ENCODE assay signal across 1 cellular context in the genomic region with DNA sequence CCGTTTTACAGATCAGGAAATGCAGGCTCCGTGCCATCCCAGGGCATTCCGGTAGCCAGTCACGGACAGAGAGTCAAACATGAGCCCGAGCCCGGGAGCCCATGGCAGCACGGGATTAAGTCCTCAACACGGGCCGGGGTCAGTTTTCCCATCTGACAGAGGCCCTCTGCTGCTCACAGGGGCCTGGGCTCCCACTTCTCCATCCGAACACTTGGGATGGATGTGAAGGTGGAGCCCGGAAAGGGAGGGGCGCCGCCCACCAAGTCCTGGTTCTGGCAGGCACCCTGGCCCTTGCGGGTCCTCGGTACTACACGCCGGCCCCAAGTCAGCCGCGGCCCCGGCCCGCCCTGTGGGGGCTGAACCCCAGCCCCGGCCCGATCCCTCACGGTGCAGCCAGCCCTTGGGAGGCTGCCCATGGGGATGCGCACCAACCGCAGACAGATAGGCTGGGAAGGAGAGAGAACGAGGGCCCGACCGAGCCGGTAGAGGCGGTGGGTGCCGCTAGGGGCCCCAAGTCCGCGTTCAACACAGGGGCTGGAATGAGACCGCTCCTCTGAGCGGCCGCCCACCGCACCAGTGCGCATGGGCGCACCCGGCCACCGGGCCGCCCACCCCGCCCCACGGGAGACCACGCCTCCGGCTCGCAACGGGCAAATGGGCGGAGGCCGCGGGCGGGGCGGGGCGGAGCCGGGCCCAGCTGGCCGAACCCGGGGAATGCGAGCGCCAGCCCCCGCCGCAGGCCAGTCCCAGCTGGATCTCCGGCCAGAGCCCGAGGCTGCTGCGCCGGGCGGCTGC.
TF ChIP-seq lines count a peak whose summit lies in the region.

Gene CAPN5 (plus strand): TSS at position 743 of the 795 bp plus-strand sequence. CDS start 17,916 bp downstream, outside the sequence.

TF ChIP-seq in HepG2, 621 proteins besides CTCF, POLR2A, EP300 and RAD21 (continued from another document and continues in another):
- TF ChIP-seq ZBTB49 (CRISPR knock-in tag; IDR thresholded peaks at IDR 0.05; ENCODE audit: borderline replicate concordance) (no peak), MED13 (CRISPR knock-in tag; IDR thresholded peaks at IDR 0.05) (no peak), KLF12 (CRISPR knock-in tag; IDR thresholded peaks at IDR 0.05; ENCODE audit: borderline replicate concordance) (no peak), ZNF292 (CRISPR knock-in tag; IDR thresholded peaks at IDR 0.05; ENCODE audit: borderline replicate concordance, low read depth) (no peak), ZBTB39 (CRISPR knock-in tag; IDR thresholded peaks at IDR 0.05) (no peak), FOXO1 (CRISPR knock-in tag; IDR thresholded peaks at IDR 0.05) (peak; percentile 35; the same call in 1 of the 2 replicates), NCOA5 (CRISPR knock-in tag; IDR thresholded peaks at IDR 0.05) (no peak), ZNF280D (CRISPR knock-in tag; IDR thresholded peaks at IDR 0.05) (no peak), TBX3 (IDR thresholded peaks at IDR 0.05; ENCODE audit: borderline replicate concordance) (no peak), ZBTB7B (CRISPR knock-in tag; IDR thresholded peaks at IDR 0.05) (no peak), CCAR2 (optimal IDR thresholded peaks at IDR 0.05; ENCODE audit: low read depth, low read length) (no peak), EHMT2 (IDR thresholded peaks at IDR 0.05; ENCODE audit: borderline replicate concordance, low read depth, low read length) (no peak), ZNF180 (CRISPR knock-in tag; IDR thresholded peaks at IDR 0.05; ENCODE audit: borderline replicate concordance, low read depth) (no peak), SNAPC5 (CRISPR knock-in tag; IDR thresholded peaks at IDR 0.05; ENCODE audit: borderline replicate concordance) (no peak), MTF1 (CRISPR knock-in tag; IDR thresholded peaks at IDR 0.05) (no peak), ETV5 (CRISPR knock-in tag; IDR thresholded peaks at IDR 0.05; ENCODE audit: borderline replicate concordance) (no peak), ZNF574 (CRISPR knock-in tag; IDR thresholded peaks at IDR 0.05) (no peak; the same call in 1 of the 2 replicates), SIX1 (CRISPR knock-in tag; IDR thresholded peaks at IDR 0.05; ENCODE audit: borderline replicate concordance) (no peak), ZNF816 (CRISPR knock-in tag; IDR thresholded peaks at IDR 0.05; ENCODE audit: borderline replicate concordance) (no peak), ATF1 (CRISPR knock-in tag; IDR thresholded peaks at IDR 0.05) (no peak), AGO1 (IDR thresholded peaks at IDR 0.05; ENCODE audit: low read depth, low read length, poor library complexity, severe bottlenecking) (no peak), FOSL2 (CRISPR knock-in tag; IDR thresholded peaks at IDR 0.05) (0 out of 2 replicates have a peak, but pooled peaks have one; percentile 4), CREB1 (IDR thresholded peaks at IDR 0.05) (no peak), CREB1 (CRISPR knock-in tag; IDR thresholded peaks at IDR 0.05) (no peak), ZMAT3 (CRISPR knock-in tag; conservative IDR thresholded peaks at IDR 0.05) (no peak), ZNF776 (CRISPR knock-in tag; IDR thresholded peaks at IDR 0.05) (no peak; the same call in 1 of the 2 replicates), ZSCAN29 (CRISPR knock-in tag; conservative IDR thresholded peaks at IDR 0.05) (no peak), ZNF839 (CRISPR knock-in tag; IDR thresholded peaks at IDR 0.05; ENCODE audit: borderline replicate concordance) (no peak), ZNF24 (IDR thresholded peaks at IDR 0.05) (no peak), ZNF484 (CRISPR knock-in tag; IDR thresholded peaks at IDR 0.05; ENCODE audit: borderline replicate concordance, low read depth) (no peak), CEBPG (CRISPR knock-in tag; IDR thresholded peaks at IDR 0.05) (no peak), ELF4 (CRISPR knock-in tag; IDR thresholded peaks at IDR 0.05; ENCODE audit: borderline replicate concordance) (no peak), DZIP1 (CRISPR knock-in tag; IDR thresholded peaks at IDR 0.05) (no peak), ZNF264 (CRISPR knock-in tag; IDR thresholded peaks at IDR 0.05) (no peak), CSRNP1 (CRISPR knock-in tag; IDR thresholded peaks at IDR 0.05) (peak; percentile 16; the same call in 1 of the 2 replicates), NR2C2 (CRISPR knock-in tag; IDR thresholded peaks at IDR 0.05; ENCODE audit: borderline replicate concordance) (no peak)
- TF ChIP-seq, protein P1, sequence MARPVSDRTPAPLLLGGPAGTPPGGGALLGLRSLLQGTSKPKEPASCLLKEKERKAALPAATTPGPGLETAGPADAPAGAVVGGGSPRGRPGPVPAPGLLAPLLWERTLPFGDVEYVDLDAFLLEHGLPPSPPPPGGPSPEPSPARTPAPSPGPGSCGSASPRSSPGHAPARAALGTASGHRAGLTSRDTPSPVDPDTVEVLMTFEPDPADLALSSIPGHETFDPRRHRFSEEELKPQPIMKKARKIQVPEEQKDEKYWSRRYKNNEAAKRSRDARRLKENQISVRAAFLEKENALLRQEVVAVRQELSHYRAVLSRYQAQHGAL (CRISPR knock-in tag; IDR thresholded peaks at IDR 0.05; ENCODE audit: not compliant biosample characterization): no peak
- TF ChIP-seq, protein P2, sequence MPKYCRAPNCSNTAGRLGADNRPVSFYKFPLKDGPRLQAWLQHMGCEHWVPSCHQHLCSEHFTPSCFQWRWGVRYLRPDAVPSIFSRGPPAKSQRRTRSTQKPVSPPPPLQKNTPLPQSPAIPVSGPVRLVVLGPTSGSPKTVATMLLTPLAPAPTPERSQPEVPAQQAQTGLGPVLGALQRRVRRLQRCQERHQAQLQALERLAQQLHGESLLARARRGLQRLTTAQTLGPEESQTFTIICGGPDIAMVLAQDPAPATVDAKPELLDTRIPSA (CRISPR knock-in tag; IDR thresholded peaks at IDR 0.05; ENCODE audit: borderline replicate concordance): no peak
- TF ChIP-seq, protein P3, sequence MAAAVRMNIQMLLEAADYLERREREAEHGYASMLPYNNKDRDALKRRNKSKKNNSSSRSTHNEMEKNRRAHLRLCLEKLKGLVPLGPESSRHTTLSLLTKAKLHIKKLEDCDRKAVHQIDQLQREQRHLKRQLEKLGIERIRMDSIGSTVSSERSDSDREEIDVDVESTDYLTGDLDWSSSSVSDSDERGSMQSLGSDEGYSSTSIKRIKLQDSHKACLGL (CRISPR knock-in tag; IDR thresholded peaks at IDR 0.05): no peak; the same call in 1 of the 2 replicates
- TF ChIP-seq, protein P4, sequence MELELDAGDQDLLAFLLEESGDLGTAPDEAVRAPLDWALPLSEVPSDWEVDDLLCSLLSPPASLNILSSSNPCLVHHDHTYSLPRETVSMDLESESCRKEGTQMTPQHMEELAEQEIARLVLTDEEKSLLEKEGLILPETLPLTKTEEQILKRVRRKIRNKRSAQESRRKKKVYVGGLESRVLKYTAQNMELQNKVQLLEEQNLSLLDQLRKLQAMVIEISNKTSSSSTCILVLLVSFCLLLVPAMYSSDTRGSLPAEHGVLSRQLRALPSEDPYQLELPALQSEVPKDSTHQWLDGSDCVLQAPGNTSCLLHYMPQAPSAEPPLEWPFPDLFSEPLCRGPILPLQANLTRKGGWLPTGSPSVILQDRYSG (CRISPR knock-in tag; IDR thresholded peaks at IDR 0.05): no peak
